Comparison of ENCODE assay signal across 8 cellular contexts in genomic region chr12:48000878-48001321, GRCh38. TPM values are rescaled to one million over a fixed set of nuclear protein-coding genes. Genes with fewer than 3 reads are reported as not detected.
DNase-seq lines count a peak whose midpoint lies in the region; ATAC-seq and TF ChIP-seq lines count a peak whose summit lies in the region.
"Had no signal": no experiment of that assay in that cellular context is flagged by ENCODE, and none has a peak within 500 bp of the region (broad histone marks: within the 10 kb centered on the region; RNA-seq: fewer than 3 reads in every experiment).

No MANE protein-coding gene starts in this region.

- no peak overlapping the region for H3K27ac ChIP-seq in stomach

- peaks cover 24 to 39% of the 10 kb centered on the region in 2 donors for H3K4me1 Mint-ChIP-seq in immature natural killer cell

- peak overlapping the region; percentile 40 to 56 (median 46) for H3K4me3 ChIP-seq in stomach

- no peak for ATAC-seq in HG03108 (IDR thresholded peaks at IDR 0.05; ENCODE audit: unreplicated experiment)

- H3K27me3 Mint-ChIP-seq in immature natural killer cell (ENCODE audit: low read depth in 3 of 3) = peaks cover 25 to 47% (median 32%) of the 10 kb centered on the region in 3 donors

- 10 to 14% (median 12%) methylated on average over 7 to 11 of the region's 11 CpGs for WGBS in stomach, 5 donors

- peak overlapping the region; percentile 46 to 71 (median 53) for H3K4me3 Mint-ChIP-seq in immature natural killer cell

- no peaks in the 10 kb centered on the region for H3K9me3 ChIP-seq in stomach

- H3K27ac Mint-ChIP-seq in immature natural killer cell = no peak overlapping the region

- TF ChIP-seq POLR2A in stomach (IDR thresholded peaks at IDR 0.05) = no peak

- H3K36me3 ChIP-seq in stomach = no peaks in the 10 kb centered on the region

- TF ChIP-seq CTCF in stomach (IDR thresholded peaks at IDR 0.05) = no peak

- intact Hi-C loops in stomach (cut with DNase I; ENCODE audit: low total_unique reads) = no loop called here

- peaks cover 47 to 55% (median 53%) of the 10 kb centered on the region in 4 donors for H3K4me1 ChIP-seq in stomach

- no peak for TF ChIP-seq EP300 in stomach (IDR thresholded peaks at IDR 0.05)

- peaks cover 15 to 90% (median 58%) of the 10 kb centered on the region in 3 donors for H3K27me3 ChIP-seq in stomach

- no peaks in the 10 kb centered on the region for H3K36me3 Mint-ChIP-seq in immature natural killer cell

- peak; percentile 75 for DNase-seq in EH (ENCODE audit: low read depth)
- DNase-seq in NCI-H1092 (lab: John Stamatoyannopoulos, UW) = peak; percentile 41
- peak; percentile 82 for DNase-seq in astrocyte of the hippocampus (ENCODE audit: low read depth, low spot score)
- no peak for DNase-seq in immature natural killer cell
- DNase-seq in stomach = no peak
- DNase-seq in stimulated activated CD8-positive, alpha-beta memory T cell treated with anti-CD3 and anti-CD28 coated beads, Interleukin-4, amount 100 ng/mL, for 48 hours = no peak

- no peaks in the 10 kb centered on the region for H3K9me3 Mint-ChIP-seq in immature natural killer cell

RNA-seq across cellular contexts. Expression of gene COL2A1, which starts 3.4 kb away (rescaled TPM):
- polyA plus RNA-seq in immature natural killer cell (not detected), stomach (10 to 100 TPM in 1 of 3 donors, 1 to 10 TPM in 2; 4.0 to 13.7 (median 6.0) TPM)
- 10 to 100 TPM in 1 of 5 donors, 1 to 10 TPM in 2, not detected in 2; 2.2 to 14.5 (median 7.6) TPM for total RNA-seq in stomach
- total RNA-seq: activated CD8-positive, alpha-beta memory T cell treated with anti-CD3 and anti-CD28 coated beads for 36 hours had no signal

RNA-seq across cellular contexts. Expression of gene TMEM106C, which starts 37.5 kb away (rescaled TPM):
- polyA plus RNA-seq in immature natural killer cell (10 to 100 TPM; 56.9 to 73.5 (median 62.6) TPM), stomach (10 to 100 TPM; 40.7 to 61.6 (median 51.5) TPM)
- total RNA-seq in stomach = 100 to 1,000 TPM in 1 of 5 donors, 10 to 100 TPM in 4; 29.8 to 254 (median 79.0) TPM

Comparison
In these comparisons a context has a peak if more than half of its experiments do, and no peak if none do; other contexts are left out.
1. DNase-seq: peak in EH (single experiment), NCI-H1092 (single experiment) and astrocyte of the hippocampus (single experiment); none in immature natural killer cell (0 of 3), stomach (single experiment) and stimulated activated CD8-positive, alpha-beta memory T cell treated with anti-CD3 and anti-CD28 coated beads, Interleukin-4, amount 100 ng/mL, for 48 hours (single experiment).
2. RNA of gene COL2A1, which starts 3.4 kb away (polyA plus RNA-seq): 4.0 to 13.7 TPM in stomach; not detected in immature natural killer cell; every median in the first group is over 4 times any median in the second.